1 cellular context compared by ENCODE assay signal in the genomic region with DNA sequence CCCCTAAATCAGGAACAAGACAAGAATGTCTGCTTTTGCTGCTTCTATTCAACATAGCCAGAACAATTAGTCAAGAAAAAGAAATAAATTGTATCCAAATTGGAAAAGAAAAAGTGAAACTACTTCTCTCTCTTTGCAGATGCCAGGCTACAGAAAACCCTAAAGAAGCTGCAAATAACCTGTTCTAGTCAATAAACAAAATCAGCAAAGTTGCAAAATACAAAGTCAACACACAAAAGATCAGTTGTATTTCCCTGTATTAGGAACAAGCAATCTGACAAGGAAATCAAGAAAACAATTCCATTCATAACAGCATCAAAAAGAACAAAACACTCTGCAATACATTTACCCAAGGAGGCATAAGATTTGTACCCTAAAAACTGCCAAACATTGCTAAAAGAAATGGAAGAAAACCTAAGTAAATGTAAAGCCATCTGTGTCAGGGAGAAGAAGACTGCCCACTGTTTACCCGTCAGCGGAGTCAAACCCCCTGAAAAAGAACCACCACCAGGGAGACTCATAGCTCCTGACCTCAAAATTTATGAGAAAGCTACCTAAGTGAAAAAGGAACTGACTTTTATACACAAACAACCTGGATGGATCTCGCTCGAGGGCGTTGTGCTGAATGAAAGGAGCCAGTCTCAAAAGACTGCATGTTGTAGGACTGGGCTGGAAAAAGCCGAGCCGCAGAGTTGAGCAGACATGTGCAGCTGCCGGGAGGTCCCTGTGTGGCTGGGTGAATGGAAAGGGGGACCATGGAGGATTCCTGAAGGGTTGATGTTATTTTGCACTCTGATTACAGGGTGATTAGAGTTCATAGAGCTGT.
TF ChIP-seq lines count a peak whose summit lies in the region.

No MANE protein-coding gene starts in this region.

TF ChIP-seq in K562, 482 proteins besides CTCF, POLR2A, EP300 and RAD21:
- TF ChIP-seq, protein P1, sequence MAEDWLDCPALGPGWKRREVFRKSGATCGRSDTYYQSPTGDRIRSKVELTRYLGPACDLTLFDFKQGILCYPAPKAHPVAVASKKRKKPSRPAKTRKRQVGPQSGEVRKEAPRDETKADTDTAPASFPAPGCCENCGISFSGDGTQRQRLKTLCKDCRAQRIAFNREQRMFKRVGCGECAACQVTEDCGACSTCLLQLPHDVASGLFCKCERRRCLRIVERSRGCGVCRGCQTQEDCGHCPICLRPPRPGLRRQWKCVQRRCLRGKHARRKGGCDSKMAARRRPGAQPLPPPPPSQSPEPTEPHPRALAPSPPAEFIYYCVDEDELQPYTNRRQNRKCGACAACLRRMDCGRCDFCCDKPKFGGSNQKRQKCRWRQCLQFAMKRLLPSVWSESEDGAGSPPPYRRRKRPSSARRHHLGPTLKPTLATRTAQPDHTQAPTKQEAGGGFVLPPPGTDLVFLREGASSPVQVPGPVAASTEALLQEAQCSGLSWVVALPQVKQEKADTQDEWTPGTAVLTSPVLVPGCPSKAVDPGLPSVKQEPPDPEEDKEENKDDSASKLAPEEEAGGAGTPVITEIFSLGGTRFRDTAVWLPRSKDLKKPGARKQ (CRISPR knock-in tag; IDR thresholded peaks at IDR 0.05), result no peak
